Comparison of ENCODE assay signal across 20 cellular contexts in genomic region chr9:19331877-19332276, GRCh38. TPM values are rescaled to one million over a fixed set of nuclear protein-coding genes. Genes with fewer than 3 reads are reported as not detected.
A peak's percentile ranks its signal among the peaks of the same experiment; 100 is the strongest.
DNase-seq lines count a peak whose midpoint lies in the region; ATAC-seq and TF ChIP-seq lines count a peak whose summit lies in the region.
"Had no signal": no experiment of that assay in that cellular context is flagged by ENCODE, and none has a peak within 500 bp of the region (broad histone marks: within the 10 kb centered on the region; RNA-seq: fewer than 3 reads in every experiment).

No MANE protein-coding gene starts in this region.

- POLR2A ChIA-PET in PC-3 (lab: Charles Lee; ENCODE audit: unreplicated experiment) (no interaction called here), SK-N-SH (lab: Yijun Ruan, JAX) (no interaction called here)

- 85 to 90% methylated on average over 2 of the region's 2 CpGs for WGBS in heart right ventricle, 2 donors
- WGBS in sigmoid colon, 2 donors, result 21 to 73% methylated on average over 2 of the region's 2 CpGs
- 100% methylated on average over 2 of the region's 2 CpGs for WGBS in SK-N-SH (ENCODE audit: low lambda C conversion rate)

- H4K20me1 ChIP-seq in PC-3 (ENCODE audit: low read length), result no peaks in the 10 kb centered on the region
- H4K20me1 ChIP-seq in SK-N-SH (ENCODE audit: insufficient read depth), result no peaks in the 10 kb centered on the region

- no peak overlapping the region for H2AFZ ChIP-seq in PC-3 (ENCODE audit: low read length)
- H2AFZ ChIP-seq in SK-N-SH (ENCODE audit: low read depth), result no peak overlapping the region

- CTCF ChIA-PET in PC-3 (lab: Charles Lee) (interaction anchor here (1.0 kb wide), 1 partner anchor 133 kb away, joined by 4 read pairs; no protein-coding TSS in a partner anchor), SK-N-SH (lab: Yijun Ruan, JAX) (no interaction called here)

- TF ChIP-seq EP300 in sigmoid colon (IDR thresholded peaks at IDR 0.05), result no peak
- TF ChIP-seq EP300 in SK-N-SH (IDR thresholded peaks at IDR 0.05; ENCODE audit: borderline replicate concordance in 1 of 2, low read depth in 1 of 2, low read length in 1 of 2), result no peak

- intact Hi-C loops in heart right ventricle (cut with DNase I), result no loop called here
- intact Hi-C loops in PC-3 (cut with micrococcal nuclease), result no loop called here
- intact Hi-C loops in left colon (cut with DNase I, micrococcal nuclease), result no loop called here
- intact Hi-C loops in sigmoid colon (cut with DNase I), result no loop called here

- no peak overlapping the region for H3K4me3 ChIP-seq in cardiac muscle cell
- H3K4me3 ChIP-seq in heart right ventricle, result no peak overlapping the region
- no peak overlapping the region for H3K4me3 ChIP-seq in PC-3 (ENCODE audit: low read length)
- no peak overlapping the region for H3K4me3 ChIP-seq in sigmoid colon
- no peak overlapping the region for H3K4me3 ChIP-seq in SK-N-SH (ENCODE audit: low read depth in 2 of 2, low read length in 1 of 2)
- H3K4me3 ChIP-seq: HAP-1 had no signal

- H3K4me2 ChIP-seq in PC-3 (ENCODE audit: low read length) (no peak overlapping the region), SK-N-SH (no peak overlapping the region)

- no peak for TF ChIP-seq POLR2A in sigmoid colon (IDR thresholded peaks at IDR 0.05)

- H3F3A ChIP-seq in PC-3 (ENCODE audit: low read length, unreplicated experiment), result no peaks in the 10 kb centered on the region
- no peaks in the 10 kb centered on the region for H3F3A ChIP-seq in SK-N-SH (replicated peaks; ENCODE audit: insufficient read depth)

- no peak for TF ChIP-seq RAD21 in SK-N-SH (IDR thresholded peaks at IDR 0.05; ENCODE audit: low read length)

- H3K9me2 ChIP-seq in PC-3 (replicated peaks; ENCODE audit: low read length), result no peaks in the 10 kb centered on the region
- H3K9me2 ChIP-seq in SK-N-SH, result no peaks in the 10 kb centered on the region

- TF ChIP-seq CTCF in cardiac muscle cell (IDR thresholded peaks at IDR 0.05; ENCODE audit: low read depth, low read length) (no peak), heart right ventricle (IDR thresholded peaks at IDR 0.05) (no peak), PC-3 (conservative IDR thresholded peaks at IDR 0.05; ENCODE audit: low read depth, low read length) (no peak), sigmoid colon (IDR thresholded peaks at IDR 0.05) (no peak), SK-N-SH (IDR thresholded peaks at IDR 0.05) (no peak)

- in situ Hi-C loops in G401 (cut with HindIII; ENCODE audit: low sequenced_read_pairs), result no loop called here

- ATAC-seq in heart right ventricle (no peak), PC-3 (peak; percentile 83), left colon (peak; percentile 76)

- H3K4me1 ChIP-seq in cardiac muscle cell (ENCODE audit: low read depth) (peaks cover 7% of the 10 kb centered on the region), heart right ventricle (no peaks in the 10 kb centered on the region), PC-3 (ENCODE audit: insufficient read depth, low read length) (no peaks in the 10 kb centered on the region), sigmoid colon (no peaks in the 10 kb centered on the region), SK-N-SH (ENCODE audit: control insufficient read depth in 1 of 2, insufficient read depth in 2 of 2, low read depth in 1 of 2, low read length in 1 of 2) (no peaks in the 10 kb centered on the region)
- H3K4me1 ChIP-seq: BE2C, HAP-1 had no signal

- DNase-seq in cardiac muscle cell (ENCODE audit: low read depth in 1 of 2, low spot score in 1 of 2) (no peak), heart right ventricle (no peak), PC-3 (peak; percentile 19), left colon (no peak), sigmoid colon (no peak), G401 (ENCODE audit: low spot score) (no peak), SK-N-SH (no peak)
- no peak for DNase-seq in activated CD4-positive, alpha-beta T cell treated with anti-CD3 and anti-CD28 coated beads for 4 hours
- DNase-seq: 8988T; BE2C; C1 segment of cervical spinal cord; CD4-positive, CD25-positive, alpha-beta regulatory T cell; CD8-positive, alpha-beta memory T cell; COR-L47; DMS 273 treated with DMSO at 0.1 percent for 48 hours; DMS53; DND-41; EL had no signal

- H3K27me3 ChIP-seq in cardiac muscle cell, result no peaks in the 10 kb centered on the region
- no peaks in the 10 kb centered on the region for H3K27me3 ChIP-seq in heart right ventricle
- H3K27me3 ChIP-seq in PC-3 (ENCODE audit: low read length), result no peaks in the 10 kb centered on the region
- no peaks in the 10 kb centered on the region for H3K27me3 ChIP-seq in sigmoid colon
- H3K27me3 ChIP-seq in SK-N-SH (ENCODE audit: insufficient read depth), result no peaks in the 10 kb centered on the region
- H3K27me3 ChIP-seq: BE2C had no signal

- H3K9me3 ChIP-seq in cardiac muscle cell (ENCODE audit: low read depth), result no peaks in the 10 kb centered on the region
- H3K9me3 ChIP-seq in heart right ventricle, result no peaks in the 10 kb centered on the region
- H3K9me3 ChIP-seq in PC-3 (ENCODE audit: low read length), result no peaks in the 10 kb centered on the region
- H3K9me3 ChIP-seq in sigmoid colon, result no peaks in the 10 kb centered on the region
- no peaks in the 10 kb centered on the region for H3K9me3 ChIP-seq in SK-N-SH
- H3K9me3 ChIP-seq: BE2C, HAP-1 had no signal

- no TSS peak for BruUV-seq in PC-3 (replicated peaks; lab: Mats Ljungman, UMichigan)

- peak overlapping the region; percentile 44 for H3K27ac ChIP-seq in cardiac muscle cell
- no peak overlapping the region for H3K27ac ChIP-seq in heart right ventricle
- no peak overlapping the region for H3K27ac ChIP-seq in PC-3 (ENCODE audit: low read length)
- no peak overlapping the region for H3K27ac ChIP-seq in sigmoid colon
- H3K27ac ChIP-seq in SK-N-SH (ENCODE audit: low read depth in 2 of 2, low read length in 1 of 2), result no peak overlapping the region
- H3K27ac ChIP-seq: HL-60 had no signal

- H3K79me2 ChIP-seq in PC-3 (ENCODE audit: low read length) (no peaks in the 10 kb centered on the region), SK-N-SH (ENCODE audit: insufficient read depth) (no peaks in the 10 kb centered on the region)

- no peak overlapping the region for H3K9ac ChIP-seq in PC-3 (ENCODE audit: low read length)
- H3K9ac ChIP-seq in SK-N-SH, result no peak overlapping the region

- H3K36me3 ChIP-seq in cardiac muscle cell, result peaks cover 43% of the 10 kb centered on the region
- peaks cover 0 to 99% (median 39%) of the 10 kb centered on the region in 9 donors for H3K36me3 ChIP-seq in heart right ventricle
- H3K36me3 ChIP-seq in PC-3 (ENCODE audit: low read depth, low read length), result no peaks in the 10 kb centered on the region; the same call in 1 of the 2 replicates
- peaks cover 4 to 85% (median 22%) of the 10 kb centered on the region in 4 donors for H3K36me3 ChIP-seq in sigmoid colon
- H3K36me3 ChIP-seq in SK-N-SH (replicated peaks in 1 of 2; ENCODE audit: control insufficient read depth in 1 of 2, insufficient read depth in 2 of 2, low read length in 1 of 2), result peaks cover 21 to 50% of the 10 kb centered on the region in 2 experiments

TF ChIP-seq in SK-N-SH, 30 proteins besides CTCF, POLR2A, EP300 and RAD21 (continues in another document):
- TF ChIP-seq POLR2AphosphoS5 (IDR thresholded peaks at IDR 0.05; ENCODE audit: low read depth, low read length), result no peak
- TF ChIP-seq REST (IDR thresholded peaks at IDR 0.05; ENCODE audit: low read depth, low read length), result no peak
- TF ChIP-seq MEF2A (IDR thresholded peaks at IDR 0.05; ENCODE audit: borderline replicate concordance, low read depth), result no peak
- no peak for TF ChIP-seq CHD2 (IDR thresholded peaks at IDR 0.05; ENCODE audit: low read length, partially characterized antibody)
- TF ChIP-seq GABPA (IDR thresholded peaks at IDR 0.05; ENCODE audit: low read depth), result no peak

RNA-seq across cellular contexts. Expression of gene RPS6, which starts 48.2 kb away (rescaled TPM):
- 752 and 960 TPM in 2 replicates for total RNA-seq in cardiac muscle cell
- polyA plus RNA-seq in cardiac muscle cell, result 637 and 654 TPM in 2 replicates
- total RNA-seq in heart right ventricle, result 1,000 to 10,000 TPM in 2 of 10 donors, 100 to 1,000 TPM in 8; 741 to 1,132 (median 846) TPM
- 1,000 to 10,000 TPM; 1,705 to 2,340 TPM for polyA plus RNA-seq in heart right ventricle
- total RNA-seq in PC-3 (2014; rRNA removed), result 908 and 1,159 TPM in 2 replicates
- 1,000 to 10,000 TPM; 1,769 to 1,852 TPM for total RNA-seq in left colon
- 1,000 to 10,000 TPM; 1,146 to 1,927 (median 1,689) TPM for total RNA-seq in sigmoid colon
- polyA plus RNA-seq in sigmoid colon, result 1,000 to 10,000 TPM; 3,030 to 4,732 (median 3,156) TPM
- 2,037 and 2,385 TPM in 2 replicates for total RNA-seq in G401 (2014; rRNA removed; shearing (Covaris generic))
- polyA plus RNA-seq in SK-N-SH (2012; rRNA removed), result 2,186 and 2,430 TPM in 2 replicates
- polyA plus RNA-seq in SK-N-SH (2012; cell fraction: cytosol; rRNA removed), result 3,012 and 3,578 TPM in 2 replicates
- polyA plus RNA-seq in SK-N-SH (2012; cell fraction: nucleus; rRNA removed), result 516 and 571 TPM in 2 replicates

Comparison
In these comparisons a context has a peak if more than half of its experiments do, and no peak if none do; other contexts are left out.
1. ATAC-seq: peak in PC-3 (single experiment) and left colon (single experiment); none in heart right ventricle (0 of 8).